10 cellular contexts compared by ENCODE assay signal in the genomic region with DNA sequence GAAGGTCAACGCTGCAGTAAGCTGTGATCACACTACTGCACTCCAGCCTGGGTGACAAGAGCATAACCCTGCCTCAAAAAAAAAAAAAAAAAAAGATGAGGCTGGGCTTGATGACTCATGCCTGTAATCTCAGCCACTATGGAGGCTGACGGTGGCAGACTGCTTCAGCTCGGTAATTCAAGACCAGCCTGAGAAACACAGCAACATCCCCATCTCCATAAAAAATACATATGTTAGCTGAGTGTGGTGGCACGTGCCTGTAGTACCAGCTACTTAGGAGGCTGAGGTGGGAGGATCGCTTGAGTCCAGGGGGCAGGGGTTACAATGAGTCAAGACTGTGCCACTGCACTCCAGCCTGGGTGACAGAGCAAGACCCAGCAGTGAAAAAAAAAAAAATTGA. TPM values are rescaled to one million over a fixed set of nuclear protein-coding genes. Genes with fewer than 3 reads are reported as not detected.
A peak's percentile ranks its signal among the peaks of the same experiment; 100 is the strongest.
DNase-seq lines count a peak whose midpoint lies in the region; ATAC-seq, FAIRE-seq and TF ChIP-seq lines count a peak whose summit lies in the region.
"Had no signal": no experiment of that assay in that cellular context is flagged by ENCODE, and none has a peak within 500 bp of the region (broad histone marks: within the 10 kb centered on the region; RNA-seq: fewer than 3 reads in every experiment).

No MANE protein-coding gene starts in this region.

- no peak overlapping the region for H2BK120ac ChIP-seq in H9 (ENCODE audit: low read depth, low read length, poor library complexity, severe bottlenecking)
- no peak overlapping the region for H2BK120ac ChIP-seq in trophoblast cell (ENCODE audit: insufficient read depth, low read length, poor library complexity)

- peaks cover 4% of the 10 kb centered on the region; the same call in 1 of the 2 replicates for H3K36me3 ChIP-seq in SJCRH30
- H3K36me3 ChIP-seq in bronchial epithelial cell (ENCODE audit: control insufficient read depth, insufficient read depth, low read length), result peaks cover 2% of the 10 kb centered on the region
- peaks cover 0 to 1% of the 10 kb centered on the region in 2 experiments for H3K36me3 ChIP-seq in trophoblast cell (ENCODE audit: control insufficient read depth in 1 of 2, insufficient read depth in 2 of 2, low read length in 2 of 2)

- FAIRE-seq in bronchial epithelial cell (lab: Jason Lieb, UNC), result no peak
- FAIRE-seq: GM12892 had no signal

- H4K12ac ChIP-seq in trophoblast cell (ENCODE audit: low read depth, low read length), result no peak overlapping the region

- no peaks in the 10 kb centered on the region for H3K27me3 Mint-ChIP-seq in H9 (ENCODE audit: low read depth)

- no peak for ATAC-seq in HG03378 (IDR thresholded peaks at IDR 0.05; ENCODE audit: unreplicated experiment)
- ATAC-seq in GM19035 (IDR thresholded peaks at IDR 0.05; ENCODE audit: unreplicated experiment), result no peak

- WGBS in H9 (ENCODE audit: extremely low coverage, insufficient read length, low lambda C conversion rate), result no CpG with 5 or more reads among the region's 5 CpGs
- no CpG with 5 or more reads among the region's 5 CpGs for WGBS in trophoblast cell (ENCODE audit: extremely low coverage, insufficient coverage, insufficient read length)

- H3K4me3 ChIP-seq in SJCRH30 (no peak overlapping the region), bronchial epithelial cell (ENCODE audit: low read depth, low read length) (no peak overlapping the region), trophoblast cell (ENCODE audit: low read depth, low read length) (no peak overlapping the region)

- H4K8ac ChIP-seq in H9 (replicated peaks; ENCODE audit: insufficient read length, low read depth, low read length) (no peak overlapping the region), trophoblast cell (ENCODE audit: low read depth, low read length) (no peak overlapping the region)

- H3K9ac ChIP-seq in H9 (ENCODE audit: extremely low read depth, insufficient read length, low read length) (no peak overlapping the region), trophoblast cell (ENCODE audit: low read length) (no peak overlapping the region)

- H3T11ph ChIP-seq in H9 (ENCODE audit: low read length), result no peak overlapping the region

- no peaks in the 10 kb centered on the region for H3K79me2 ChIP-seq in H9 (ENCODE audit: insufficient read depth, low read length)
- H3K79me2 ChIP-seq in trophoblast cell (ENCODE audit: control insufficient read depth, insufficient read depth, low read length, poor library complexity), result no peaks in the 10 kb centered on the region

- no peak overlapping the region for H3K14ac ChIP-seq in H9 (ENCODE audit: insufficient read depth, low read length)
- no peak overlapping the region for H3K14ac ChIP-seq in trophoblast cell (ENCODE audit: low read length)

- H2BK5ac ChIP-seq in H9 (ENCODE audit: insufficient read length, low read length), result no peak overlapping the region
- H2BK5ac ChIP-seq in trophoblast cell (ENCODE audit: low read depth, low read length, poor library complexity), result no peak overlapping the region

- H3K4me2 ChIP-seq in H9 (ENCODE audit: insufficient read depth, insufficient read length, low read length) (no peak overlapping the region), trophoblast cell (ENCODE audit: low read length) (no peak overlapping the region)

- no peak overlapping the region for H2BK20ac ChIP-seq in H9 (ENCODE audit: low read depth, low read length, poor library complexity, severe bottlenecking)

- no peak overlapping the region for H3K18ac ChIP-seq in H9 (ENCODE audit: insufficient read length, low read depth, low read length)
- no peak overlapping the region for H3K18ac ChIP-seq in trophoblast cell (ENCODE audit: low read length)

- H3K4me3 Mint-ChIP-seq in H9, result no peak overlapping the region

- DNase-seq in H9, result peak; percentile 47
- DNase-seq in SJCRH30, result peak; percentile 39 to 61
- DNase-seq in bronchial epithelial cell (ENCODE audit: low read depth), result peak; percentile 62
- DNase-seq in trophoblast cell, result peak; percentile 12 to 58
- no peak for DNase-seq in NCI-H82 (lab: John Stamatoyannopoulos, UW)
- no peak for DNase-seq in RPMI8226
- DNase-seq: NCI-H774 had no signal

- H2AFZ ChIP-seq in H9 (ENCODE audit: low read length) (no peak overlapping the region), trophoblast cell (ENCODE audit: insufficient read depth, low read length, poor library complexity) (no peak overlapping the region)

- no peak overlapping the region for H4K5ac ChIP-seq in H9 (ENCODE audit: insufficient read length, low read depth, low read length)

- H2BK12ac ChIP-seq in H9 (ENCODE audit: insufficient read length, low read depth, low read length), result no peak overlapping the region
- H2BK12ac ChIP-seq in trophoblast cell (ENCODE audit: low read length), result no peak overlapping the region

- H2AK5ac ChIP-seq in H9 (ENCODE audit: insufficient read length, low read length) (no peak overlapping the region), trophoblast cell (ENCODE audit: low read length) (no peak overlapping the region)

- H3K9me3 ChIP-seq in H9 (ENCODE audit: control insufficient read depth, low read depth, low read length) (no peaks in the 10 kb centered on the region), SJCRH30 (replicated peaks) (no peaks in the 10 kb centered on the region), trophoblast cell (ENCODE audit: insufficient read depth, low read depth, low read length) (no peaks in the 10 kb centered on the region)

- no peaks in the 10 kb centered on the region for H3K23me2 ChIP-seq in H9 (ENCODE audit: insufficient read length, low read depth, low read length, poor library complexity, severe bottlenecking)

- H3K27ac Mint-ChIP-seq in H9, result no peak overlapping the region

- no peaks in the 10 kb centered on the region for H4K20me1 ChIP-seq in H9 (ENCODE audit: control insufficient read depth, insufficient read depth, insufficient read length)

- no peak overlapping the region for H2BK15ac ChIP-seq in H9 (ENCODE audit: low read depth, low read length)

- H3K4ac ChIP-seq in H9 (ENCODE audit: low read depth, low read length) (no peak overlapping the region), trophoblast cell (ENCODE audit: low read depth, low read length) (no peak overlapping the region)

- no peak overlapping the region for H3K23ac ChIP-seq in H9 (ENCODE audit: insufficient read length, low read depth, low read length)
- no peak overlapping the region for H3K23ac ChIP-seq in trophoblast cell (ENCODE audit: low read length)

- peaks cover 6 to 22% (median 11%) of the 10 kb centered on the region in 3 experiments; a peak in 6 of 7 replicates for H3K36me3 Mint-ChIP-seq in H9 (ENCODE audit: insufficient read depth in 1 of 3, low read depth in 3 of 3)

- no peak overlapping the region for H3K56ac ChIP-seq in H9 (ENCODE audit: insufficient read length, low read depth, low read length)

- H3K27me3 ChIP-seq in H9 (ENCODE audit: insufficient read depth, low read length), result no peaks in the 10 kb centered on the region
- no peaks in the 10 kb centered on the region for H3K27me3 ChIP-seq in SJCRH30
- H3K27me3 ChIP-seq in bronchial epithelial cell (ENCODE audit: control insufficient read depth, insufficient read depth, low read length), result no peaks in the 10 kb centered on the region
- no peaks in the 10 kb centered on the region for H3K27me3 ChIP-seq in trophoblast cell (ENCODE audit: insufficient read depth, low read length)

- no peak for TF ChIP-seq CTCF in H9 (conservative IDR thresholded peaks at IDR 0.05)
- TF ChIP-seq CTCF in bronchial epithelial cell (IDR thresholded peaks at IDR 0.05; ENCODE audit: insufficient read depth, low read length, severe bottlenecking), result no peak

- no peaks in the 10 kb centered on the region for H3K4me1 ChIP-seq in H9 (ENCODE audit: insufficient read depth, low read length)
- peaks cover 20% of the 10 kb centered on the region for H3K4me1 ChIP-seq in SJCRH30
- peaks cover 2 to 7% of the 10 kb centered on the region in 2 experiments for H3K4me1 ChIP-seq in trophoblast cell (ENCODE audit: control insufficient read depth in 1 of 2, insufficient read depth in 2 of 2, low read length in 2 of 2)

- H3K4me1 Mint-ChIP-seq in H9, result peaks cover 7 to 9% of the 10 kb centered on the region in 2 experiments

- no peaks in the 10 kb centered on the region for H3K9me3 Mint-ChIP-seq in H9

- H3K27ac ChIP-seq in H9 (ENCODE audit: insufficient read length, low read depth, low read length) (no peak overlapping the region), SJCRH30 (no peak overlapping the region), trophoblast cell (ENCODE audit: low read depth, low read length) (no peak overlapping the region)

- H3K79me1 ChIP-seq in H9 (ENCODE audit: insufficient read depth, low read depth, low read length, poor library complexity, severe bottlenecking) (no peaks in the 10 kb centered on the region), trophoblast cell (ENCODE audit: low read length) (no peaks in the 10 kb centered on the region)

- H4K91ac ChIP-seq in H9 (ENCODE audit: insufficient read length, low read depth, low read length) (no peak overlapping the region), trophoblast cell (ENCODE audit: low read depth, low read length) (no peak overlapping the region)

RNA-seq across cellular contexts. Expression of a gene that starts 50.4 kb away (rescaled TPM):
- total RNA-seq in H9 (2021) (13.9 and 14.5 TPM in 2 replicates), bronchial epithelial cell (8.3 and 9.2 TPM in 2 replicates)
- 43.6 and 48.9 TPM in 2 replicates for total RNA-seq in SJCRH30 (2014; rRNA removed; shearing (Covaris generic))
- polyA plus RNA-seq in trophoblast cell (2013), result 10.9 and 11.5 TPM in 2 replicates

Comparison
In these comparisons a context has a peak if more than half of its experiments do, and no peak if none do; other contexts are left out.
1. DNase-seq: peak in H9 (single experiment), SJCRH30 (2 of 2), bronchial epithelial cell (single experiment) and trophoblast cell (2 of 2); none in NCI-H82 (single experiment) and RPMI8226 (single experiment).